In the genomic region with DNA sequence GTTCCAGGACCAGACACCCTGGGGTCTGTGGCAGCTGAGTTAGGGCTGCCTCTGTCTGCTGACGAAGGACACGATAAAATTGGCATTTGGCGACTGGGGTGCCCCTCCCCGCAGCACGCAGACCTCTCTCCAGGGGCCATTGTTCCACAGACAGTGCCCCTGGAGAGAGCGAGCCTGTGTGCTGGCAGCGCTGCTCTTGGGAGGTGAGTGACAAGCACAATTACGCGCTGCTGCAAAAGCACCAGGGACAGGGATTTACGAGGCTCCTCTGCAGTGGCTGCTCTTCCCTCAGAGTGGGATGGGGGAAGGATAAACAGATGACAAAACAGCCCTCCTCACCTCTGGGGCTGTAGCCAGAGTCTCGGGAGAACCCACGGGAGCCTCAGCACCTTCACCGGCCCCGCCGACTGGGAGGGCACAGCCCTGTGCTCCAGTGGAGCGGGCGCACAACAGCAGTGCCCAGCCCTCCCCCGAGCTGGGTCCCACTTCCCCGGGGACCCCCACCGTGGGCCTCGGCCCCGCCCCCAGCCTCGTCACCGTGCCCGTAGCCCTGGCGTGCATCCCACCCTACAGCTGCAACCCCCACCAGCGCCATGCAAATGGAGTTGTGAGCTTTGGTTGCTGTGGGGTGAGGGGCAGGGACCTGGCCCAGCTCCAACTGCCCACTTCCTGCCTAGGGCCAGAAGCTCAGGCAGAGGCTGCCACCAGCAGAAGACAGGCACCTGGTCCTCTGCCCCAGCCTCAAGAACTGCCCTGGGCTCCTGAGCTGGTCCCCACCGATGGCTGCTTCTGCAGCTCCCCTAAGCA, we compare ENCODE assay signal across 13 cellular contexts. TPM values are rescaled to one million over a fixed set of nuclear protein-coding genes. Genes with fewer than 3 reads are reported as not detected.
DNase-seq lines count a peak whose midpoint lies in the region; ATAC-seq and TF ChIP-seq lines count a peak whose summit lies in the region.
"Had no signal": no experiment of that assay in that cellular context is flagged by ENCODE, and none has a peak within 500 bp of the region (broad histone marks: within the 10 kb centered on the region; RNA-seq: fewer than 3 reads in every experiment).

No MANE protein-coding gene starts in this region.

- intact Hi-C loops in activated CD8-positive, alpha-beta T cell treated with anti-CD3 and anti-CD28 coated beads for 36 hours (cut with micrococcal nuclease): no loop called here

- H3K4me3 Mint-ChIP-seq in activated CD8-positive, alpha-beta T cell treated with anti-CD3 and anti-CD28 coated beads for 36 hours: no peak overlapping the region
- H3K4me3 Mint-ChIP-seq: activated CD8-positive, alpha-beta memory T cell treated with anti-CD3 and anti-CD28 coated beads, Interleukin-2, amount 10 ng/mL, durations not matched to agents 7 days and 5 days; naive thymus-derived CD4-positive, alpha-beta T cell had no signal

- ATAC-seq in activated CD8-positive, alpha-beta T cell treated with anti-CD3 and anti-CD28 coated beads for 36 hours: no peak
- ATAC-seq: activated CD8-positive, alpha-beta memory T cell treated with anti-CD3 and anti-CD28 coated beads, Interleukin-2, amount 10 ng/mL, durations not matched to agents 7 days and 5 days; HCT116; naive thymus-derived CD4-positive, alpha-beta T cell had no signal

- DNase-seq in NCI-H1092 (lab: John Stamatoyannopoulos, UW) (peak; percentile 75), astrocyte of the hippocampus (ENCODE audit: low read depth, low spot score) (peak; percentile 26), mucosa of gallbladder (ENCODE audit: low spot score) (no peak)
- no peak for DNase-seq in effector memory CD4-positive, alpha-beta T cell
- no peak for DNase-seq in activated CD8-positive, alpha-beta T cell treated with anti-CD3 and anti-CD28 coated beads for 36 hours
- DNase-seq: activated CD8-positive, alpha-beta memory T cell treated with anti-CD3 and anti-CD28 coated beads, Interleukin-2, amount 10 ng/mL, durations not matched to agents 7 days and 5 days; activated naive CD4-positive, alpha-beta T cell treated with Interleukin-2 at 50 U/mL for 16 hours; KG1; naive thymus-derived CD4-positive, alpha-beta T cell; stimulated activated CD4-positive, alpha-beta T cell treated with anti-CD3 and anti-CD28 coated beads, Interleukin-1b, Interleukin-23, amount 100 ng/mL, for 48 hours; transverse colon had no signal

- H3K4me1 Mint-ChIP-seq in activated CD8-positive, alpha-beta T cell treated with anti-CD3 and anti-CD28 coated beads for 36 hours (ENCODE audit: low read depth): no peaks in the 10 kb centered on the region
- H3K4me1 Mint-ChIP-seq: activated CD8-positive, alpha-beta memory T cell treated with anti-CD3 and anti-CD28 coated beads, Interleukin-2, amount 10 ng/mL, durations not matched to agents 7 days and 5 days had no signal

- CTCF ChIA-PET in activated CD8-positive, alpha-beta T cell treated with anti-CD3 and anti-CD28 coated beads for 36 hours (lab: Charles Lee): no interaction called here

- peaks cover 10% of the 10 kb centered on the region for H3K36me3 Mint-ChIP-seq in activated CD8-positive, alpha-beta T cell treated with anti-CD3 and anti-CD28 coated beads for 36 hours (ENCODE audit: low read depth)

- POLR2A ChIA-PET in activated CD8-positive, alpha-beta T cell treated with anti-CD3 and anti-CD28 coated beads for 36 hours (lab: Charles Lee): interaction anchor here (1.2 kb wide), 1 partner anchor 12 kb away, joined by 3 read pairs; no protein-coding TSS in a partner anchor

- H3K27ac ChIP-seq in BLaER1: peak overlapping the region; percentile 55; the same call in 1 of the 2 replicates
- no peak overlapping the region for H3K27ac ChIP-seq in effector memory CD4-positive, alpha-beta T cell (ENCODE audit: insufficient read depth, low read length, poor library complexity, severe bottlenecking)
- H3K27ac ChIP-seq: transverse colon had no signal

- H3K27me3 Mint-ChIP-seq in activated CD8-positive, alpha-beta T cell treated with anti-CD3 and anti-CD28 coated beads for 36 hours: no peaks in the 10 kb centered on the region
- H3K27me3 Mint-ChIP-seq: activated CD8-positive, alpha-beta memory T cell treated with anti-CD3 and anti-CD28 coated beads, Interleukin-2, amount 10 ng/mL, durations not matched to agents 7 days and 5 days; naive thymus-derived CD4-positive, alpha-beta T cell had no signal

- H4K20me1 ChIP-seq in BLaER1: peaks cover 69% of the 10 kb centered on the region

- TF ChIP-seq CTCF in activated CD8-positive, alpha-beta T cell treated with anti-CD3 and anti-CD28 coated beads for 36 hours (IDR thresholded peaks at IDR 0.05): no peak

- H3K4me1 ChIP-seq in BLaER1: peaks cover 27% of the 10 kb centered on the region
- no peaks in the 10 kb centered on the region for H3K4me1 ChIP-seq in effector memory CD4-positive, alpha-beta T cell (ENCODE audit: control insufficient read depth, insufficient read depth, low read length, poor library complexity, severe bottlenecking)
- H3K4me1 ChIP-seq: transverse colon had no signal

- no peaks in the 10 kb centered on the region for H3K9me3 Mint-ChIP-seq in activated CD8-positive, alpha-beta T cell treated with anti-CD3 and anti-CD28 coated beads for 36 hours
- H3K9me3 Mint-ChIP-seq: naive thymus-derived CD4-positive, alpha-beta T cell had no signal

- H3K36me3 ChIP-seq in BLaER1: peaks cover 61% of the 10 kb centered on the region
- peaks cover 12% of the 10 kb centered on the region for H3K36me3 ChIP-seq in effector memory CD4-positive, alpha-beta T cell (ENCODE audit: control insufficient read depth, insufficient read depth, low read length)
- H3K36me3 ChIP-seq: transverse colon had no signal

- no peak overlapping the region for H3K4me3 ChIP-seq in BLaER1
- no peak overlapping the region for H3K4me3 ChIP-seq in effector memory CD4-positive, alpha-beta T cell (ENCODE audit: insufficient read depth, low read depth, low read length, poor library complexity, severe bottlenecking)
- H3K4me3 ChIP-seq: transverse colon had no signal

- H3K27me3 ChIP-seq in BLaER1: no peaks in the 10 kb centered on the region
- H3K27me3 ChIP-seq in effector memory CD4-positive, alpha-beta T cell (replicated peaks; ENCODE audit: control insufficient read depth, insufficient read depth, low read length, poor library complexity, severe bottlenecking): no peaks in the 10 kb centered on the region
- H3K27me3 ChIP-seq: transverse colon had no signal

- no peak overlapping the region for H3K27ac Mint-ChIP-seq in activated CD8-positive, alpha-beta T cell treated with anti-CD3 and anti-CD28 coated beads for 36 hours
- H3K27ac Mint-ChIP-seq: activated CD8-positive, alpha-beta memory T cell treated with anti-CD3 and anti-CD28 coated beads, Interleukin-2, amount 10 ng/mL, durations not matched to agents 7 days and 5 days; naive thymus-derived CD4-positive, alpha-beta T cell had no signal

- peak overlapping the region; percentile 50 for H3K9ac ChIP-seq in BLaER1

- peak overlapping the region; percentile 71 for H3K4me2 ChIP-seq in BLaER1

- H3K9me3 ChIP-seq in BLaER1: no peaks in the 10 kb centered on the region
- no peaks in the 10 kb centered on the region for H3K9me3 ChIP-seq in effector memory CD4-positive, alpha-beta T cell (ENCODE audit: control insufficient read depth, low read length)
- H3K9me3 ChIP-seq: transverse colon had no signal

RNA-seq across cellular contexts. Expression of gene CHID1, which starts 19.6 kb away (rescaled TPM):
- total RNA-seq in activated CD8-positive, alpha-beta T cell treated with anti-CD3 and anti-CD28 coated beads for 36 hours: 10 to 100 TPM; 69.8 to 72.0 TPM
- total RNA-seq in mucosa of gallbladder: 101 TPM

RNA-seq across cellular contexts. Expression of gene AP2A2, which starts 34.7 kb away (rescaled TPM):
- total RNA-seq in activated CD8-positive, alpha-beta T cell treated with anti-CD3 and anti-CD28 coated beads for 36 hours: 10 to 100 TPM; 34.0 to 34.6 TPM
- 91.8 TPM for total RNA-seq in mucosa of gallbladder

RNA-seq across cellular contexts. Expression of gene TSPAN4, which starts 48.3 kb away (rescaled TPM):
- 10 to 100 TPM; 15.4 to 16.0 TPM for total RNA-seq in activated CD8-positive, alpha-beta T cell treated with anti-CD3 and anti-CD28 coated beads for 36 hours
- total RNA-seq in mucosa of gallbladder: 34.6 TPM

RNA-seq across cellular contexts. Expression of gene POLR2L, which starts 48.7 kb away (rescaled TPM):
- 10 to 100 TPM; 83.0 to 89.2 TPM for total RNA-seq in activated CD8-positive, alpha-beta T cell treated with anti-CD3 and anti-CD28 coated beads for 36 hours
- 108 TPM for total RNA-seq in mucosa of gallbladder

RNA-seq across cellular contexts. Expression of gene CD151, which starts 58.2 kb away (rescaled TPM):
- total RNA-seq in activated CD8-positive, alpha-beta T cell treated with anti-CD3 and anti-CD28 coated beads for 36 hours: 10 to 100 TPM; 45.9 to 46.5 TPM
- 442 TPM for total RNA-seq in mucosa of gallbladder

Comparison
In these comparisons a context has a peak if more than half of its experiments do, and no peak if none do; other contexts are left out.
1. DNase-seq: peak in NCI-H1092 (single experiment) and astrocyte of the hippocampus (single experiment); none in effector memory CD4-positive, alpha-beta T cell (0 of 3), activated CD8-positive, alpha-beta T cell treated with anti-CD3 and anti-CD28 coated beads for 36 hours (single experiment) and mucosa of gallbladder (single experiment).